ENCODE assay signal across 1 cellular context in the genomic region with DNA sequence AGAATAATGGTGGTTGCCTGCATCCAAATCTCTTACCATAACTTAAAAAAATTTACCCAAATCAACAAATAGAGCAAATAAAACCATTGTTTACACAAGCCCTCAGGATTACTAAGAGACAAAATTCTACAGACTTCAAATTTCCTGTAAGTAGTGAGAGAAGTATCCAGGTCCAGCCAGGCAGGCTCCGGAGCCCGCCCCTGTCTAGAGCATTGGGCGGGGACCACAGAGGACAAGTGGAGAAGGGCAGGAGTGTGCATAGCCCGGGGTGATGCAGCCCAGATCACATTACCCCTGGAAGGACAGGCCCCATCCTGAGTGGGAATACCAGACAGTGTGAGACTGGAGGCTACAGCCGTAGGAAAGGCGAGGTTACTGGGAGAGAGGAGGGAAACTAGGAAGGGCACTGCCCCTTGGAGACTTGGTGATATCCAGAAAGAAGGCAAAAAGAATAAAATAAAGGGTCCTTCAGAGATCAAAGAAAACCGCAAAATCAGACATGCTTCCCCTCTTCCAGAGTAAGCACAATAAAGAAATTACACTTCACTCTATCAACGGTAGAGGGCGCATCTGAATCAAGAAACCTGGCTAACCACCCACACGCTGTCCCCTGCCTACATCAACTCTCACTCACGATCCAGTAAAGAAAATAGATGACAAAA.
TF ChIP-seq lines count a peak whose summit lies in the region.

No MANE protein-coding gene starts in this region.

TF ChIP-seq in GM12878, 131 proteins besides CTCF, POLR2A, EP300 and RAD21 (continued from another document):
- peak; percentile 56 for TF ChIP-seq TCF7 (IDR thresholded peaks at IDR 0.05; ENCODE audit: borderline replicate concordance)
- TF ChIP-seq ETV6 (conservative IDR thresholded peaks at IDR 0.05 in 1 of 2, IDR thresholded peaks at IDR 0.05 in 1 of 2; ENCODE audit: borderline replicate concordance in 1 of 2, low read depth in 1 of 2) = peak in 1 of 2 experiments; percentile 53; a peak in 2 of 4 replicates
- no peak for TF ChIP-seq NRF1 (conservative IDR thresholded peaks at IDR 0.05; ENCODE audit: low read depth, low read length)
- TF ChIP-seq NBN (IDR thresholded peaks at IDR 0.05) = 0 out of 2 replicates have a peak, but pooled peaks have one; percentile 33
- no peak for TF ChIP-seq RAD51 (IDR thresholded peaks at IDR 0.05)
- no peak for TF ChIP-seq IKZF2 (IDR thresholded peaks at IDR 0.05)
- TF ChIP-seq RBBP5 (conservative IDR thresholded peaks at IDR 0.05) = no peak
- TF ChIP-seq HDGF (IDR thresholded peaks at IDR 0.05) = 0 out of 2 replicates have a peak, but pooled peaks have one; percentile 26
- no peak for TF ChIP-seq SMAD5 (IDR thresholded peaks at IDR 0.05; ENCODE audit: low read depth)
- no peak for TF ChIP-seq JUNB (IDR thresholded peaks at IDR 0.05)
- TF ChIP-seq SMC3 (IDR thresholded peaks at IDR 0.05; ENCODE audit: borderline replicate concordance, low read length) = peak; percentile 84
- no peak for TF ChIP-seq KAT2A (conservative IDR thresholded peaks at IDR 0.05; ENCODE audit: control insufficient read depth, low read depth, low read length)
- 0 out of 3 replicates have a peak, but pooled peaks have one; percentile 15 for TF ChIP-seq POU2F2 (IDR thresholded peaks at IDR 0.05; ENCODE audit: borderline replicate concordance, low read depth, low read length)
- TF ChIP-seq ZNF24 (IDR thresholded peaks at IDR 0.05) = no peak
- no peak for TF ChIP-seq RELA (IDR thresholded peaks at IDR 0.05; ENCODE audit: borderline replicate concordance, partially characterized antibody)
- peak in 1 of 2 experiments; percentile 80; a peak in 2 of 3 replicates for TF ChIP-seq EGR1 (IDR thresholded peaks at IDR 0.05; ENCODE audit: borderline replicate concordance in 1 of 2, low read depth in 2 of 2, low read length in 2 of 2)
- peak; percentile 66; the same call in 1 of the 2 replicates for TF ChIP-seq RUNX3 (IDR thresholded peaks at IDR 0.05; ENCODE audit: low read length)
